ENCODE assay signal across 28 cellular contexts in genomic region chr1:181635108-181635507, GRCh38.
"Had no signal": no experiment of that assay in that cellular context is flagged by ENCODE, and none has a peak within 500 bp of the region (broad histone marks: within the 10 kb centered on the region; RNA-seq: fewer than 3 reads in every experiment).

No MANE protein-coding gene starts in this region.

- DNase-seq: effector CD8-positive, alpha-beta T cell; endodermal cell; foreskin keratinocyte; heart left ventricle; kidney; right lobe of liver; small intestine; stimulated activated CD4-positive, alpha-beta T cell treated with anti-CD3 and anti-CD28 coated beads, Interleukin-15, amount 100 ng/mL, for 24 hours; stimulated activated CD4-positive, alpha-beta T cell treated with anti-CD3 and anti-CD28 coated beads, Interleukin-2, amount 100 ng/mL, for 48 hours; stimulated activated naive B cell treated with anti-CD40 and anti-IgM and Interleukin-4, amounts not matched to agents 10 μg/mL and 1 μg/mL and 100 μg/mL, for 72 hours; transverse colon; upper lobe of right lung; uterus had no signal

- H3K9me3 Mint-ChIP-seq: dendritic cell treated with granulocyte-macrophage colony-stimulating factor and Interleukin-4, amounts not matched to agents 40 ng/mL and 50 ng/mL, for 4 days; endodermal cell; memory B cell; stimulated activated naive CD8-positive, alpha-beta T cell treated with anti-CD3 and anti-CD28 coated beads, Interleukin-15, Interleukin-2, amounts not matched to agents 100 ng/mL and 50 ng/mL, for 24 hours had no signal

- H3K4me3 ChIP-seq: gastroesophageal sphincter, heart left ventricle, hepatocyte, lung, right lobe of liver, thoracic aorta, transverse colon, upper lobe of right lung, uterus had no signal

- H3K27ac Mint-ChIP-seq: dendritic cell treated with granulocyte-macrophage colony-stimulating factor and Interleukin-4, amounts not matched to agents 40 ng/mL and 50 ng/mL, for 4 days; endodermal cell; memory B cell; natural killer cell treated with Interleukin-12 subunit alpha and Interleukin-12 subunit beta and Interleukin-15 and Interleukin-18, amount 100 ng/mL, for 72 hours; progenitor cell of endocrine pancreas; stimulated activated naive B cell treated with anti-CD40 and anti-IgM and Interleukin-4, amounts not matched to agents 10 μg/mL and 1 μg/mL and 100 μg/mL, for 72 hours; stimulated activated naive CD8-positive, alpha-beta T cell treated with anti-CD3 and anti-CD28 coated beads, Interleukin-15, Interleukin-2, amounts not matched to agents 100 ng/mL and 50 ng/mL, for 24 hours had no signal

- ATAC-seq: esophagus mucosa; foreskin keratinocyte; gastroesophageal sphincter; heart left ventricle; left lobe of liver; right lobe of liver; stimulated activated naive B cell treated with anti-CD40 and anti-IgM and Interleukin-4, amounts not matched to agents 10 μg/mL and 1 μg/mL and 100 μg/mL, for 72 hours; upper lobe of right lung had no signal

- H3K4me1 ChIP-seq: foreskin keratinocyte, heart left ventricle, parathyroid adenoma, right lobe of liver, upper lobe of right lung, uterus had no signal

- H3K9me3 ChIP-seq: gastroesophageal sphincter, heart left ventricle, neutrophil, right lobe of liver, thoracic aorta, transverse colon, upper lobe of right lung, uterus had no signal

- H3K36me3 ChIP-seq: gastroesophageal sphincter, heart left ventricle, neutrophil, right lobe of liver, thoracic aorta, transverse colon, upper lobe of right lung, uterus had no signal

- H3K27me3 ChIP-seq: gastroesophageal sphincter, right lobe of liver, upper lobe of right lung, uterus had no signal

- H3K36me3 Mint-ChIP-seq: memory B cell; natural killer cell treated with Interleukin-12 subunit alpha and Interleukin-12 subunit beta and Interleukin-15 and Interleukin-18, amount 100 ng/mL, for 72 hours; stimulated activated naive B cell treated with anti-CD40 and anti-IgM and Interleukin-4, amounts not matched to agents 10 μg/mL and 1 μg/mL and 100 μg/mL, for 72 hours had no signal

- H3K27ac ChIP-seq: epithelial cell of prostate, foreskin keratinocyte, gastroesophageal sphincter, heart left ventricle, hepatocyte, neutrophil, parathyroid adenoma, right lobe of liver, thoracic aorta, transverse colon, upper lobe of right lung, uterus had no signal

- H3K4me1 Mint-ChIP-seq: memory B cell; neural crest cell; stimulated activated naive B cell treated with anti-CD40 and anti-IgM and Interleukin-4, amounts not matched to agents 10 μg/mL and 1 μg/mL and 100 μg/mL, for 72 hours had no signal

- H3K27me3 Mint-ChIP-seq: dendritic cell treated with granulocyte-macrophage colony-stimulating factor and Interleukin-4, amounts not matched to agents 40 ng/mL and 50 ng/mL, for 4 days had no signal

- H3K4me3 Mint-ChIP-seq: dendritic cell treated with granulocyte-macrophage colony-stimulating factor and Interleukin-4, amounts not matched to agents 40 ng/mL and 50 ng/mL, for 4 days; endodermal cell; memory B cell; natural killer cell treated with Interleukin-12 subunit alpha and Interleukin-12 subunit beta and Interleukin-15 and Interleukin-18, amount 100 ng/mL, for 72 hours; neural crest cell; stimulated activated naive B cell treated with anti-CD40 and anti-IgM and Interleukin-4, amounts not matched to agents 10 μg/mL and 1 μg/mL and 100 μg/mL, for 72 hours; stimulated activated naive CD8-positive, alpha-beta T cell treated with anti-CD3 and anti-CD28 coated beads, Interleukin-15, Interleukin-2, amounts not matched to agents 100 ng/mL and 50 ng/mL, for 24 hours had no signal
